ENCODE assay signal across 25 cellular contexts in the genomic region with DNA sequence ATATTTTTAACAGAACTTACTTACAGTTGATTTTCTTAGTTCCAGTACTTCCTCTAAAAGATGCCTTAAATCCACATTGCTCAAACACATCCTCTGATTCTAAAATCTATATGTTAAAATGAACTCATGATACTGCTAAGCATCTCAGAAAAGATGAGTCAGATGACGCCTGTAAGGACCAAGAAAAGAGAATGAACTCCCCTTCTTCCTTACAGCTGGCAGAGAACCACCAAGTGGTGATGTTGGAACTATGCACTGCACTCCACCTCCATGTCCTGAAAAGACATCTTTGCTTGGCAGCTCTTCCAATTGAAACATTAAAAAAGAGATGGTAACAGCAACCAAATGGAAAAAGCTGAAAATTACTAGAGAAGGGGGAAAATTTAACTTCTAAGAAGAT.
A peak's percentile ranks its signal among the peaks of the same experiment; 100 is the strongest.
DNase-seq lines count a peak whose midpoint lies in the region; ATAC-seq and TF ChIP-seq lines count a peak whose summit lies in the region.
"Had no signal": no experiment of that assay in that cellular context is flagged by ENCODE, and none has a peak within 500 bp of the region (broad histone marks: within the 10 kb centered on the region; RNA-seq: fewer than 3 reads in every experiment).

No MANE protein-coding gene starts in this region.

- peak overlapping the region; percentile 43 for H3K27ac Mint-ChIP-seq in activated naive CD8-positive, alpha-beta T cell
- H3K27ac Mint-ChIP-seq in activated naive CD8-positive, alpha-beta T cell treated with anti-CD3 and anti-CD28 coated beads for 36 hours = no peak overlapping the region
- H3K27ac Mint-ChIP-seq in endodermal cell = no peak overlapping the region
- H3K27ac Mint-ChIP-seq: activated CD8-positive, alpha-beta memory T cell treated with anti-CD3 and anti-CD28 coated beads, Interleukin-2, amount 10 ng/mL, durations not matched to agents 7 days and 5 days; activated T-helper 17 cell treated with anti-CD3 and anti-CD28 coated beads, Interleukin-2, amount 50 U/mL, for 72 hours; CD14-positive monocyte; nephron progenitor cell; progenitor cell of endocrine pancreas; stimulated activated memory B cell treated with anti-CD40 and anti-IgM and Interleukin-4, amounts not matched to agents 10 μg/mL and 1 μg/mL and 100 μg/mL, for 72 hours had no signal

- H3K27ac ChIP-seq in endodermal cell (ENCODE audit: low read depth, low read length) (no peak overlapping the region), osteoblast (ENCODE audit: low read depth, low read length) (no peak overlapping the region)
- H3K27ac ChIP-seq: breast epithelium, dorsolateral prefrontal cortex, left lung, thoracic aorta had no signal

- H2AFZ ChIP-seq in osteoblast (ENCODE audit: low read length) = no peak overlapping the region

- H3K9me3 Mint-ChIP-seq in activated naive CD8-positive, alpha-beta T cell (ENCODE audit: low read depth) = no peaks in the 10 kb centered on the region
- H3K9me3 Mint-ChIP-seq in activated naive CD8-positive, alpha-beta T cell treated with anti-CD3 and anti-CD28 coated beads for 36 hours = no peaks in the 10 kb centered on the region
- H3K9me3 Mint-ChIP-seq in endodermal cell = no peaks in the 10 kb centered on the region
- H3K9me3 Mint-ChIP-seq: activated T-helper 17 cell treated with anti-CD3 and anti-CD28 coated beads, Interleukin-2, amount 50 U/mL, for 72 hours; CD14-positive monocyte; nephron progenitor cell; stimulated activated memory B cell treated with anti-CD40 and anti-IgM and Interleukin-4, amounts not matched to agents 10 μg/mL and 1 μg/mL and 100 μg/mL, for 72 hours had no signal

- no peaks in the 10 kb centered on the region for H3K79me2 ChIP-seq in osteoblast (ENCODE audit: insufficient read depth, low read length)

- peaks cover 9% of the 10 kb centered on the region for H3K4me1 ChIP-seq in endodermal cell (ENCODE audit: control insufficient read depth, insufficient read depth, low read length)
- peaks cover 5% of the 10 kb centered on the region for H3K4me1 ChIP-seq in osteoblast (ENCODE audit: insufficient read depth, low read length)
- H3K4me1 ChIP-seq: breast epithelium, left lung had no signal

- H3K9ac ChIP-seq in endodermal cell (ENCODE audit: extremely low read depth, low read length, poor library complexity, severe bottlenecking) = no peak overlapping the region

- H3K27me3 ChIP-seq in endodermal cell (ENCODE audit: control insufficient read depth, insufficient read depth, low read length, poor library complexity, severe bottlenecking) (no peaks in the 10 kb centered on the region), osteoblast (ENCODE audit: insufficient read depth, low read length) (no peaks in the 10 kb centered on the region)
- H3K27me3 ChIP-seq: breast epithelium, dorsolateral prefrontal cortex, left lung had no signal

- no peaks in the 10 kb centered on the region for H3K36me3 Mint-ChIP-seq in activated naive CD8-positive, alpha-beta T cell
- H3K36me3 Mint-ChIP-seq in activated naive CD8-positive, alpha-beta T cell treated with anti-CD3 and anti-CD28 coated beads for 36 hours = no peaks in the 10 kb centered on the region
- H3K36me3 Mint-ChIP-seq in endodermal cell (ENCODE audit: low read depth) = no peaks in the 10 kb centered on the region
- H3K36me3 Mint-ChIP-seq: activated CD8-positive, alpha-beta memory T cell treated with anti-CD3 and anti-CD28 coated beads, Interleukin-2, amount 10 ng/mL, durations not matched to agents 7 days and 5 days; CD14-positive monocyte; stimulated activated memory B cell treated with anti-CD40 and anti-IgM and Interleukin-4, amounts not matched to agents 10 μg/mL and 1 μg/mL and 100 μg/mL, for 72 hours had no signal

- no peak overlapping the region for H3K4me2 ChIP-seq in osteoblast (ENCODE audit: insufficient read depth, low read length)

- peaks cover 1% of the 10 kb centered on the region for H3K27me3 Mint-ChIP-seq in activated naive CD8-positive, alpha-beta T cell
- peaks cover 6% of the 10 kb centered on the region for H3K27me3 Mint-ChIP-seq in activated naive CD8-positive, alpha-beta T cell treated with anti-CD3 and anti-CD28 coated beads for 36 hours
- no peaks in the 10 kb centered on the region for H3K27me3 Mint-ChIP-seq in endodermal cell (ENCODE audit: insufficient read depth)
- H3K27me3 Mint-ChIP-seq: progenitor cell of endocrine pancreas; stimulated activated memory B cell treated with anti-CD40 and anti-IgM and Interleukin-4, amounts not matched to agents 10 μg/mL and 1 μg/mL and 100 μg/mL, for 72 hours had no signal

- no peak overlapping the region for H3K4me3 Mint-ChIP-seq in activated naive CD8-positive, alpha-beta T cell
- H3K4me3 Mint-ChIP-seq in activated naive CD8-positive, alpha-beta T cell treated with anti-CD3 and anti-CD28 coated beads for 36 hours = no peak overlapping the region
- H3K4me3 Mint-ChIP-seq in endodermal cell = no peak overlapping the region
- H3K4me3 Mint-ChIP-seq: activated CD8-positive, alpha-beta memory T cell treated with anti-CD3 and anti-CD28 coated beads, Interleukin-2, amount 10 ng/mL, durations not matched to agents 7 days and 5 days; activated T-helper 17 cell treated with anti-CD3 and anti-CD28 coated beads, Interleukin-2, amount 50 U/mL, for 72 hours; CD14-positive monocyte; nephron progenitor cell; stimulated activated memory B cell treated with anti-CD40 and anti-IgM and Interleukin-4, amounts not matched to agents 10 μg/mL and 1 μg/mL and 100 μg/mL, for 72 hours had no signal

- TF ChIP-seq CTCF in endodermal cell (conservative IDR thresholded peaks at IDR 0.05) (peak; percentile 40), osteoblast (IDR thresholded peaks at IDR 0.05; ENCODE audit: extremely low read depth, low read depth, low read length) (no peak)

- H4K20me1 ChIP-seq in osteoblast (ENCODE audit: insufficient read depth, low read length) = no peaks in the 10 kb centered on the region

- no peak overlapping the region for H3K4me3 ChIP-seq in endodermal cell (ENCODE audit: low read length)
- no peak overlapping the region for H3K4me3 ChIP-seq in osteoblast (ENCODE audit: insufficient read depth, low read length)
- H3K4me3 ChIP-seq: breast epithelium, dorsolateral prefrontal cortex, left lung, thoracic aorta had no signal

- WGBS in endodermal cell (ENCODE audit: insufficient coverage in 1 of 2, insufficient read length in 1 of 2), 2 experiments = 88% methylated on average over 1 of the region's 1 CpG; no CpG with 5 or more reads in 1 of the 2 experiments

- H3K9me3 ChIP-seq in endodermal cell (ENCODE audit: control insufficient read depth, low read length) = no peaks in the 10 kb centered on the region
- no peaks in the 10 kb centered on the region for H3K9me3 ChIP-seq in osteoblast (ENCODE audit: low read depth, low read length)
- H3K9me3 ChIP-seq: breast epithelium, left lung, thoracic aorta had no signal

- peaks cover 5% of the 10 kb centered on the region for H3K4me1 Mint-ChIP-seq in activated naive CD8-positive, alpha-beta T cell (ENCODE audit: low read depth)
- peaks cover 19% of the 10 kb centered on the region for H3K4me1 Mint-ChIP-seq in activated naive CD8-positive, alpha-beta T cell treated with anti-CD3 and anti-CD28 coated beads for 36 hours
- H3K4me1 Mint-ChIP-seq in endodermal cell = peaks cover 14% of the 10 kb centered on the region
- H3K4me1 Mint-ChIP-seq: activated T-helper 17 cell treated with anti-CD3 and anti-CD28 coated beads, Interleukin-2, amount 50 U/mL, for 72 hours had no signal

- no peaks in the 10 kb centered on the region for H3K36me3 ChIP-seq in endodermal cell (ENCODE audit: control insufficient read depth, insufficient read depth, low read length)
- no peaks in the 10 kb centered on the region for H3K36me3 ChIP-seq in osteoblast (ENCODE audit: insufficient read depth, low read length)
- H3K36me3 ChIP-seq: breast epithelium, left lung, thoracic aorta had no signal

- DNase-seq in activated naive CD8-positive, alpha-beta T cell treated with anti-CD3 and anti-CD28 coated beads for 36 hours = no peak
- DNase-seq in NCI-H69 (lab: John Stamatoyannopoulos, UW) (peak; percentile 35), endodermal cell (no peak), activated T-cell treated with anti-CD3 and anti-CD28 coated beads for 4 hours (no peak), OCI-M2 (lab: John Stamatoyannopoulos, UW; ENCODE audit: unreplicated experiment) (no peak), osteoblast (ENCODE audit: insufficient read length, low spot score, missing footprints) (no peak)
- DNase-seq: activated CD4-positive, alpha-beta T cell treated with anti-CD3 and anti-CD28 coated beads for 4 hours; activated CD8-positive, alpha-beta memory T cell treated with anti-CD3 and anti-CD28 coated beads, Interleukin-2, amount 10 ng/mL, durations not matched to agents 7 days and 5 days; DMS153; dorsolateral prefrontal cortex; GF-D8; KBM-7; left lung; midbrain; NCI-H1092 treated with DMSO at 0.1 percent for 48 hours; NCI-H2029; nephron progenitor cell had no signal

- no peak for ATAC-seq in HG03159 (IDR thresholded peaks at IDR 0.05; ENCODE audit: unreplicated experiment)
- ATAC-seq: activated CD8-positive, alpha-beta memory T cell treated with anti-CD3 and anti-CD28 coated beads, Interleukin-2, amount 10 ng/mL, durations not matched to agents 7 days and 5 days; activated T-helper 17 cell treated with anti-CD3 and anti-CD28 coated beads, Interleukin-2, amount 50 U/mL, for 72 hours; left lung; stimulated activated memory B cell treated with anti-CD40 and anti-IgM and Interleukin-4, amounts not matched to agents 10 μg/mL and 1 μg/mL and 100 μg/mL, for 72 hours had no signal
